Comparison of ENCODE assay signal across 10 cellular contexts in genomic region chr19:18093439-18094161, GRCh38. TPM values are rescaled to one million over a fixed set of nuclear protein-coding genes. Genes with fewer than 3 reads are reported as not detected.
DNase-seq lines count a peak whose midpoint lies in the region; FAIRE-seq and TF ChIP-seq lines count a peak whose summit lies in the region.
"Had no signal": no experiment of that assay in that cellular context is flagged by ENCODE, and none has a peak within 500 bp of the region (broad histone marks: within the 10 kb centered on the region; RNA-seq: fewer than 3 reads in every experiment).

No MANE protein-coding gene starts in this region.

- H2BK15ac ChIP-seq in H1 (ENCODE audit: low read length) = no peak overlapping the region

- H3K4ac ChIP-seq in H1 (replicated peaks; ENCODE audit: insufficient read length, low read depth, low read length) = no peak overlapping the region

- POLR2A ChIA-PET in OCI-LY7 (lab: Charles Lee) (interaction anchor here (1.6 kb wide), 1 partner anchor 58 kb away, joined by 3 read pairs; no protein-coding TSS in a partner anchor), H1 (lab: Charles Lee; ENCODE audit: partially characterized antibody) (interaction anchor here (0.5 to 2.0 kb wide), 3 partner anchors 151 to 312 kb away, joined by 3 to 5 read pairs (median 3); partner anchors contain the start of gene JUND)

- peak overlapping the region; percentile 9; the same call in 1 of the 2 replicates for H2BK5ac ChIP-seq in H1 (ENCODE audit: low read depth, low read length)

- H3K14ac ChIP-seq in H1 (ENCODE audit: insufficient read length) = no peak overlapping the region

- H2AK5ac ChIP-seq in H1 (ENCODE audit: low read depth, low read length) = no peak overlapping the region

- H2BK20ac ChIP-seq in H1 (ENCODE audit: low read length) = no peak overlapping the region

- no peak overlapping the region for H3K56ac ChIP-seq in H1 (replicated peaks; ENCODE audit: insufficient read length, low read depth, low read length)

- no TSS peak for BruUV-seq in OCI-LY7 (replicated peaks; lab: Mats Ljungman, UMichigan)

- TF ChIP-seq RAD21 in H1 (IDR thresholded peaks at IDR 0.05 in 1 of 2, conservative IDR thresholded peaks at IDR 0.05 in 1 of 2; ENCODE audit: low read depth in 2 of 2, low read length in 2 of 2) = no peak

- peak overlapping the region; percentile 45 for H3K27ac ChIP-seq in OCI-LY7 (ENCODE audit: low read depth, low read length, poor library complexity, severe bottlenecking)
- H3K27ac ChIP-seq in H1 (ENCODE audit: low read depth, low read length) = no peak overlapping the region

- FAIRE-seq in H54 (lab: Jason Lieb, UNC) = peak; percentile 20
- FAIRE-seq in H1 (lab: Jason Lieb, UNC) = no peak
- FAIRE-seq: D721Med had no signal

- no peak for TF ChIP-seq EP300 in H1 (IDR thresholded peaks at IDR 0.05; ENCODE audit: borderline replicate concordance in 1 of 2, low read depth in 2 of 2, low read length in 2 of 2)

- H3K36me3 ChIP-seq in OCI-LY7 (ENCODE audit: insufficient read depth, low read length) (peaks cover 3% of the 10 kb centered on the region; the same call in 1 of the 2 replicates), H1 (ENCODE audit: control insufficient read depth in 2 of 4, insufficient read depth in 4 of 4, low read length in 3 of 4) (no peaks in the 10 kb centered on the region)

- H3K27me3 ChIP-seq in H1 (replicated peaks in 1 of 4; ENCODE audit: control insufficient read depth in 3 of 4, extremely low read depth in 1 of 4, insufficient read depth in 3 of 4, low read length in 3 of 4) = peaks cover 0 to 6% (median 4%) of the 10 kb centered on the region in 4 experiments; a peak in 4 of 7 replicates

- H3K4me3 ChIP-seq in OCI-LY7 (ENCODE audit: low read depth, low read length, poor library complexity, severe bottlenecking) = no peak overlapping the region
- H3K4me3 ChIP-seq in H1 (ENCODE audit: extremely low read depth in 1 of 4, insufficient read depth in 2 of 4, low read depth in 3 of 4, low read length in 4 of 4) = no peak overlapping the region

- no peak for TF ChIP-seq CTCF in OCI-LY7 (conservative IDR thresholded peaks at IDR 0.05; ENCODE audit: low read length)
- TF ChIP-seq CTCF in H1 (IDR thresholded peaks at IDR 0.05; ENCODE audit: control extremely low read depth in 1 of 3, insufficient read depth in 1 of 3, low read depth in 1 of 3, low read length in 3 of 3) = no peak

- no peak overlapping the region for H2BK12ac ChIP-seq in H1 (ENCODE audit: low read depth, low read length)

- no peak overlapping the region for H4K5ac ChIP-seq in H1 (ENCODE audit: insufficient read length, low read depth, low read length)

- 82% methylated on average over 6 of the region's 6 CpGs; no CpG with 5 or more reads in 1 of the 2 experiments for WGBS in H1 (ENCODE audit: extremely low coverage in 1 of 2, insufficient coverage in 1 of 2, insufficient read length in 1 of 2, insufficient replicate concordance in 2 of 2, low coverage in 1 of 2, low lambda C conversion rate in 2 of 2, missing lambda C conversion rate in 1 of 2), 2 experiments

- no peak overlapping the region for H3K4me3 Mint-ChIP-seq in activated CD4-positive, alpha-beta T cell treated with anti-CD3 and anti-CD28 coated beads, Interleukin-2, amount 10 ng/mL, durations not matched to agents 24 days and 14 days

- peaks cover 41% of the 10 kb centered on the region for H3K4me1 Mint-ChIP-seq in activated CD4-positive, alpha-beta T cell treated with anti-CD3 and anti-CD28 coated beads, Interleukin-2, amount 10 ng/mL, durations not matched to agents 24 days and 14 days

- TF ChIP-seq POLR2A in H54 (IDR thresholded peaks at IDR 0.05; ENCODE audit: low read depth, low read length) (no peak), H1 (IDR thresholded peaks at IDR 0.05; ENCODE audit: control extremely low read depth in 1 of 2, low read depth in 2 of 2, low read length in 2 of 2) (no peak)

- H3K23me2 ChIP-seq in H1 (ENCODE audit: low read depth, low read length) = peaks cover 3% of the 10 kb centered on the region; the same call in 1 of the 2 replicates

- intact Hi-C loops in OCI-LY7 (cut with micrococcal nuclease; ENCODE audit: unreplicated experiment) = loop anchor here (10.0 kb wide), 1 partner anchor 149 kb away; no protein-coding TSS in a partner anchor
- intact Hi-C loops in activated CD4-positive, alpha-beta T cell treated with anti-CD3 and anti-CD28 coated beads, Interleukin-2, amount 10 ng/mL, durations not matched to agents 24 days and 14 days (cut with micrococcal nuclease) = loop anchor here (5.0 kb wide), 1 partner anchor 46 kb away; no protein-coding TSS in a partner anchor

- H3K9ac ChIP-seq in H1 (replicated peaks in 1 of 4; ENCODE audit: extremely low read depth in 1 of 4, low read depth in 3 of 4, low read length in 3 of 4) = no peak overlapping the region

- 0 out of 2 replicates have a peak overlapping the region, but pooled peaks have one; percentile 35 for H4K8ac ChIP-seq in H1 (ENCODE audit: extremely low read depth, insufficient read depth, low read length)

- no peaks in the 10 kb centered on the region for H3K9me2 ChIP-seq in OCI-LY7 (ENCODE audit: insufficient read depth, low read length)

- H3K27me3 Mint-ChIP-seq in activated CD4-positive, alpha-beta T cell treated with anti-CD3 and anti-CD28 coated beads, Interleukin-2, amount 10 ng/mL, durations not matched to agents 24 days and 14 days = no peaks in the 10 kb centered on the region

- DNase-seq in AG08395 (ENCODE audit: low spot score) (peak; percentile 50), H54 (ENCODE audit: insufficient read length, low spot score) (peak; percentile 79), OCI-LY7 (ENCODE audit: low spot score) (peak; percentile 70), H1 (ENCODE audit: low read depth in 1 of 2, low spot score in 2 of 2) (no peak), DMS153 treated with DMSO at 0.1 percent for 48 hours (lab: John Stamatoyannopoulos, UW; ENCODE audit: unreplicated experiment) (no peak), NCI-H345 treated with DMSO at 0.1 percent for 48 hours (lab: John Stamatoyannopoulos, UW; ENCODE audit: unreplicated experiment) (no peak), cerebellar nuclear complex (lab: John Stamatoyannopoulos, UW) (no peak)
- no peak for DNase-seq in activated CD4-positive, alpha-beta T cell treated with anti-CD3 and anti-CD28 coated beads, Interleukin-2, amount 10 ng/mL, durations not matched to agents 24 days and 14 days

- H3K79me2 ChIP-seq in OCI-LY7 (ENCODE audit: insufficient read depth, low read depth, low read length) = peaks cover 31% of the 10 kb centered on the region; the same call in 1 of the 2 replicates
- no peaks in the 10 kb centered on the region for H3K79me2 ChIP-seq in H1 (ENCODE audit: control insufficient read depth in 1 of 2, insufficient read depth in 2 of 2, low read length in 2 of 2)

- H3K9me3 ChIP-seq in OCI-LY7 (ENCODE audit: low read length) (no peaks in the 10 kb centered on the region), H1 (ENCODE audit: insufficient read depth in 2 of 2, low read depth in 1 of 2, low read length in 1 of 2) (no peaks in the 10 kb centered on the region)

- H4K20me1 ChIP-seq in OCI-LY7 (ENCODE audit: insufficient read depth, low read length) (no peaks in the 10 kb centered on the region), H1 (replicated peaks in 1 of 2; ENCODE audit: control insufficient read depth in 1 of 2, insufficient read depth in 2 of 2, low read length in 2 of 2) (no peaks in the 10 kb centered on the region)

- CTCF ChIA-PET in OCI-LY7 (lab: Charles Lee; ENCODE audit: unreplicated experiment) (no interaction called here), H1 (lab: Charles Lee; ENCODE audit: partially characterized antibody) (interaction anchor here (0.6 to 1.6 kb wide), 5 partner anchors 19 to 110 kb away, joined by 3 read pairs; partner anchors contain the start of gene RAB3A)

- H2AFZ ChIP-seq in OCI-LY7 (ENCODE audit: low read length) (peak overlapping the region; percentile 58; the same call in 1 of the 2 replicates), H1 (ENCODE audit: low read length) (peak overlapping the region; percentile 90)

- no peak overlapping the region for H3K23ac ChIP-seq in H1 (ENCODE audit: insufficient read length)

- H3K4me2 ChIP-seq in OCI-LY7 (ENCODE audit: low read length) (peak overlapping the region; percentile 27; the same call in 1 of the 2 replicates), H1 (ENCODE audit: insufficient read depth in 1 of 2, low read depth in 2 of 2, low read length in 2 of 2) (no peak overlapping the region)

- H2BK120ac ChIP-seq in H1 (replicated peaks; ENCODE audit: low read depth, low read length) = no peak overlapping the region

- no peak overlapping the region for H3K18ac ChIP-seq in H1 (ENCODE audit: extremely low read depth, low read length)

- no peaks in the 10 kb centered on the region for H3K9me3 Mint-ChIP-seq in activated CD4-positive, alpha-beta T cell treated with anti-CD3 and anti-CD28 coated beads, Interleukin-2, amount 10 ng/mL, durations not matched to agents 24 days and 14 days

- peaks cover 80% of the 10 kb centered on the region for H3K4me1 ChIP-seq in OCI-LY7 (ENCODE audit: insufficient read depth, low read length, poor library complexity, severe bottlenecking)
- H3K4me1 ChIP-seq in H1 (replicated peaks in 1 of 4; ENCODE audit: control insufficient read depth in 3 of 4, insufficient read depth in 4 of 4, low read length in 3 of 4) = peaks cover 3 to 7% (median 4%) of the 10 kb centered on the region in 4 experiments; a peak in 5 of 7 replicates

- H3K79me1 ChIP-seq in H1 (ENCODE audit: low read depth, low read length) = no peaks in the 10 kb centered on the region

- no peak overlapping the region for H3K27ac Mint-ChIP-seq in activated CD4-positive, alpha-beta T cell treated with anti-CD3 and anti-CD28 coated beads, Interleukin-2, amount 10 ng/mL, durations not matched to agents 24 days and 14 days

- H3K36me3 Mint-ChIP-seq in activated CD4-positive, alpha-beta T cell treated with anti-CD3 and anti-CD28 coated beads, Interleukin-2, amount 10 ng/mL, durations not matched to agents 24 days and 14 days (ENCODE audit: low read depth) = no peaks in the 10 kb centered on the region

- peak overlapping the region; percentile 94 for H4K91ac ChIP-seq in H1 (replicated peaks; ENCODE audit: insufficient read length, low read length)

RNA-seq across cellular contexts. Expression of gene MAST3, which starts 4.0 kb away (rescaled TPM):
- total RNA-seq in OCI-LY7 (2014; rRNA removed; shearing (Covaris generic)) = 14.3 and 14.8 TPM in 2 replicates
- 31.0 and 31.4 TPM in 2 replicates for total RNA-seq in OCI-LY7 (2022)
- 9.0 TPM in 2 replicates for total RNA-seq in H1 (2021; fragmentation: NEBNext Ultra II Directional; extraction: Animal tissue kit (Norgen Biotek cat#: 25700))
- 3.4 and 5.5 TPM in 2 replicates for polyA plus RNA-seq in H1 (2011; rRNA removed)
- 1.5 TPM for polyA plus RNA-seq in H1 (2011; cell fraction: cytosol; rRNA removed)
- 7.7 TPM for polyA plus RNA-seq in H1 (2011; cell fraction: nucleus; rRNA removed)
- polyA plus RNA-seq in H1 (2012, experiment 1 of 2) = 3.2 to 5.5 TPM (median 4.8 TPM) in 4 replicates
- 3.0 TPM for polyA plus RNA-seq in H1 (2012, experiment 2 of 2)
- polyA plus RNA-seq in H1 (2013, experiment 1 of 2) = 3.4 TPM
- 3.1 TPM for polyA plus RNA-seq in H1 (2013, experiment 2 of 2)
- 4.8 and 5.0 TPM in 2 replicates for polyA minus RNA-seq in H1 (2011; rRNA and poly(A)+ RNA removed)
- polyA minus RNA-seq in H1 (2011; cell fraction: cytosol; rRNA and poly(A)+ RNA removed) = 6.1 TPM
- polyA minus RNA-seq in H1 (2011; cell fraction: nucleus; rRNA and poly(A)+ RNA removed) = 7.4 TPM
- total RNA-seq in activated CD4-positive, alpha-beta T cell treated with anti-CD3 and anti-CD28 coated beads, Interleukin-2, amount 10 ng/mL, durations not matched to agents 24 days and 14 days = 16.2 and 17.2 TPM in 2 replicates

RNA-seq across cellular contexts. Expression of gene IL12RB1, which starts 6.9 kb away (rescaled TPM):
- 6.0 and 7.7 TPM in 2 replicates for total RNA-seq in OCI-LY7 (2014; rRNA removed; shearing (Covaris generic))
- total RNA-seq in OCI-LY7 (2022) = 26.0 and 41.7 TPM in 2 replicates
- not detected in 2 replicates for total RNA-seq in H1 (2021; fragmentation: NEBNext Ultra II Directional; extraction: Animal tissue kit (Norgen Biotek cat#: 25700))
- polyA plus RNA-seq in H1 (2011; rRNA removed) = 0.03 and 0.06 TPM in 2 replicates
- polyA plus RNA-seq in H1 (2011; cell fraction: cytosol; rRNA removed) = not detected
- not detected for polyA plus RNA-seq in H1 (2011; cell fraction: nucleus; rRNA removed)
- polyA plus RNA-seq in H1 (2012, experiment 1 of 2) = not detected in 4 replicates
- polyA plus RNA-seq in H1 (2012, experiment 2 of 2) = not detected
- not detected for polyA plus RNA-seq in H1 (2013, experiment 1 of 2)
- polyA plus RNA-seq in H1 (2013, experiment 2 of 2) = not detected
- polyA minus RNA-seq in H1 (2011; rRNA and poly(A)+ RNA removed) = not detected in 2 replicates
- polyA minus RNA-seq in H1 (2011; cell fraction: cytosol; rRNA and poly(A)+ RNA removed) = not detected
- polyA minus RNA-seq in H1 (2011; cell fraction: nucleus; rRNA and poly(A)+ RNA removed) = not detected
- 37.0 and 38.8 TPM in 2 replicates for total RNA-seq in activated CD4-positive, alpha-beta T cell treated with anti-CD3 and anti-CD28 coated beads, Interleukin-2, amount 10 ng/mL, durations not matched to agents 24 days and 14 days
- total RNA-seq: kidney epithelial cell had no signal

RNA-seq across cellular contexts. Expression of gene PIK3R2, which starts 59.4 kb away (rescaled TPM):
- 1.6 and 3.2 TPM in 2 replicates for total RNA-seq in OCI-LY7 (2014; rRNA removed; shearing (Covaris generic))
- 20.5 and 30.0 TPM in 2 replicates for total RNA-seq in OCI-LY7 (2022)
- 53.8 and 57.1 TPM in 2 replicates for total RNA-seq in H1 (2021; fragmentation: NEBNext Ultra II Directional; extraction: Animal tissue kit (Norgen Biotek cat#: 25700))
- 21.7 and 31.4 TPM in 2 replicates for polyA plus RNA-seq in H1 (2011; rRNA removed)
- polyA plus RNA-seq in H1 (2011; cell fraction: cytosol; rRNA removed) = 20.2 TPM
- 29.8 TPM for polyA plus RNA-seq in H1 (2011; cell fraction: nucleus; rRNA removed)
- polyA plus RNA-seq in H1 (2012, experiment 1 of 2) = 24.6 to 46.9 TPM (median 34.0 TPM) in 4 replicates
- polyA plus RNA-seq in H1 (2012, experiment 2 of 2) = 33.2 TPM
- polyA plus RNA-seq in H1 (2013, experiment 1 of 2) = 45.8 TPM
- polyA plus RNA-seq in H1 (2013, experiment 2 of 2) = 45.9 TPM
- polyA minus RNA-seq in H1 (2011; rRNA and poly(A)+ RNA removed) = 15.2 and 18.5 TPM in 2 replicates
- 37.8 TPM for polyA minus RNA-seq in H1 (2011; cell fraction: cytosol; rRNA and poly(A)+ RNA removed)
- polyA minus RNA-seq in H1 (2011; cell fraction: nucleus; rRNA and poly(A)+ RNA removed) = 21.7 TPM
- 19.6 and 20.7 TPM in 2 replicates for total RNA-seq in activated CD4-positive, alpha-beta T cell treated with anti-CD3 and anti-CD28 coated beads, Interleukin-2, amount 10 ng/mL, durations not matched to agents 24 days and 14 days

Comparison
In these comparisons a context has a peak if more than half of its experiments do, and no peak if none do; other contexts are left out.
1. DNase-seq: peak in AG08395 (single experiment), H54 (single experiment) and OCI-LY7 (single experiment); none in H1 (0 of 2), DMS153 treated with DMSO at 0.1 percent for 48 hours (single experiment), activated CD4-positive, alpha-beta T cell treated with anti-CD3 and anti-CD28 coated beads, Interleukin-2, amount 10 ng/mL, durations not matched to agents 24 days and 14 days (single experiment), NCI-H345 treated with DMSO at 0.1 percent for 48 hours (single experiment) and cerebellar nuclear complex (0 of 2).